Comparison of ENCODE assay signal across 16 cellular contexts in the genomic region with DNA sequence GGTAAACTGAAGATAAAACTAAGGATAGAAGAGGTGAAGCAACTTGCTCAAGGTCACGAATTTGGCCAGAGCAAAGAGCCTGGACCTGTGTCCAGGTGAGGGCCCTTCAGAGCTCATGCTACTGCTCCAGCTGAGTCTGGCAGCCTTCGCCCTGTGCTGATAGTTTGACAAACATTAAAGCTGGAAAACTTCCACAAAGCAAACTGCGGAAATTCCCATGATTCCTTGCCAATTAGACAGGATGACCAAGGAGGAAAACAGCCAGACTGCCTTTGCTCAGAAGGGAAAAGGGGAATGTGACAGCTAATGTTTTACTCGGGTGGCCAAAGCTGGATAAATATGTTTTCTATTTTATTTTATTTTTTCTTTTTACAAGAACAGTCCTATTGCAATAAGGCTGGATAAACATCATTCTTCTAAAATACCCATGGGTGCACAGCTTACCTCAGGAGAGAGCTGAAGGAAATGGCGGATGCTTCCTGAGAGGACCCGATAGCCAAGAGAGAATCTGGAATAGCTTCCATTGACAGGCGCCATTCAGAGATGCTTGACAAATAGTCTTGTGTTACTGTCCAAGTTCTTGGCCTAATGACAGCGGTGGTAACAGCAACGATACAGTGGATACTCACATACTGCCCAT. TPM values are rescaled to one million over a fixed set of nuclear protein-coding genes. Genes with fewer than 3 reads are reported as not detected.
A peak's percentile ranks its signal among the peaks of the same experiment; 100 is the strongest.
DNase-seq lines count a peak whose midpoint lies in the region; ATAC-seq and TF ChIP-seq lines count a peak whose summit lies in the region.
"Had no signal": no experiment of that assay in that cellular context is flagged by ENCODE, and none has a peak within 500 bp of the region (broad histone marks: within the 10 kb centered on the region; RNA-seq: fewer than 3 reads in every experiment).

No MANE protein-coding gene starts in this region.

- H3K4me3 Mint-ChIP-seq in Calu3 (ENCODE audit: low read depth, unreplicated experiment): no peak overlapping the region
- H3K4me3 Mint-ChIP-seq: endodermal cell, memory B cell had no signal

- no peaks in the 10 kb centered on the region for H3K36me3 Mint-ChIP-seq in Calu3 (ENCODE audit: insufficient read depth, unreplicated experiment)
- H3K36me3 Mint-ChIP-seq: memory B cell had no signal

- H3K4me3 ChIP-seq in fibroblast of villous mesenchyme (ENCODE audit: low read depth, low read length): no peak overlapping the region
- no peak overlapping the region for H3K4me3 ChIP-seq in mucosa of descending colon
- H3K4me3 ChIP-seq: GM12878 had no signal

- H3K27ac Mint-ChIP-seq in Calu3 (ENCODE audit: unreplicated experiment): no peak overlapping the region
- H3K27ac Mint-ChIP-seq: endodermal cell, memory B cell had no signal

- CTCF ChIA-PET in Calu3 (lab: Charles Lee): no interaction called here

- intact Hi-C loops in mucosa of descending colon (cut with DNase I, micrococcal nuclease): no loop called here
- intact Hi-C loops in Calu3 (cut with micrococcal nuclease; ENCODE audit: unreplicated experiment): no loop called here

- H3K36me3 ChIP-seq in mucosa of descending colon (ENCODE audit: low read depth): no peaks in the 10 kb centered on the region

- peaks cover 20% of the 10 kb centered on the region for H3K4me1 Mint-ChIP-seq in Calu3 (ENCODE audit: low read depth, unreplicated experiment)
- H3K4me1 Mint-ChIP-seq: endodermal cell, memory B cell had no signal

- no peaks in the 10 kb centered on the region for H3K9me3 ChIP-seq in mucosa of descending colon

- H3K27me3 Mint-ChIP-seq in Calu3 (ENCODE audit: unreplicated experiment): no peaks in the 10 kb centered on the region
- H3K27me3 Mint-ChIP-seq: memory B cell had no signal

- DNase-seq in AG08395 (ENCODE audit: low spot score): peak; percentile 54
- DNase-seq in RPMI7951 (ENCODE audit: low read depth): peak; percentile 53
- DNase-seq in fibroblast of villous mesenchyme (ENCODE audit: low read depth): peak; percentile 25
- DNase-seq in mucosa of descending colon: peak in 1 of 3 donors; percentile 39
- no peak for DNase-seq in Calu3
- no peak for DNase-seq in RPMI8226
- DNase-seq in SHP77 (lab: John Stamatoyannopoulos, UW): no peak
- DNase-seq in hippocampal formation (lab: John Stamatoyannopoulos, UW): no peak
- DNase-seq: activated CD4-positive, alpha-beta T cell treated with anti-CD3 and anti-CD28 coated beads, Interleukin-2, amount 50 U/mL, for 1 hour; AML-193; DMS53; endodermal cell; NCI-H1436 had no signal

- H3K9me3 Mint-ChIP-seq in Calu3 (ENCODE audit: low read depth, unreplicated experiment): peaks cover 3% of the 10 kb centered on the region

- peak; percentile 37 for ATAC-seq in mucosa of descending colon
- ATAC-seq: GM12878 had no signal

- TF ChIP-seq CTCF in fibroblast of villous mesenchyme (IDR thresholded peaks at IDR 0.05; ENCODE audit: insufficient read depth, low read depth, low read length) (no peak), mucosa of descending colon (IDR thresholded peaks at IDR 0.05) (no peak), Calu3 (IDR thresholded peaks at IDR 0.05; ENCODE audit: unreplicated experiment) (no peak)

- BruUV-seq in Calu3 (replicated peaks; lab: Mats Ljungman, UMichigan): no TSS peak

- H3K4me1 ChIP-seq in mucosa of descending colon (ENCODE audit: low read depth): no peaks in the 10 kb centered on the region

RNA-seq across cellular contexts. Expression of a gene that starts 5.3 kb away (rescaled TPM):
- 0.68 and 1.3 TPM in 2 replicates for total RNA-seq in RPMI7951 (2014; rRNA removed; shearing (Covaris generic))
- total RNA-seq in fibroblast of villous mesenchyme (0.43 TPM in 1 of 2 replicates, not detected in the other), mucosa of descending colon (not detected), Calu3 (2022) (not detected in 2 replicates)
- total RNA-seq: endodermal cell, GM12878, NCI-H460 had no signal

Comparison
In these comparisons a context has a peak if more than half of its experiments do, and no peak if none do; other contexts are left out.
1. DNase-seq: peak in AG08395 (single experiment), RPMI7951 (single experiment) and fibroblast of villous mesenchyme (single experiment); none in Calu3 (single experiment), RPMI8226 (single experiment), SHP77 (0 of 2) and hippocampal formation (0 of 2).